In the genomic region with DNA sequence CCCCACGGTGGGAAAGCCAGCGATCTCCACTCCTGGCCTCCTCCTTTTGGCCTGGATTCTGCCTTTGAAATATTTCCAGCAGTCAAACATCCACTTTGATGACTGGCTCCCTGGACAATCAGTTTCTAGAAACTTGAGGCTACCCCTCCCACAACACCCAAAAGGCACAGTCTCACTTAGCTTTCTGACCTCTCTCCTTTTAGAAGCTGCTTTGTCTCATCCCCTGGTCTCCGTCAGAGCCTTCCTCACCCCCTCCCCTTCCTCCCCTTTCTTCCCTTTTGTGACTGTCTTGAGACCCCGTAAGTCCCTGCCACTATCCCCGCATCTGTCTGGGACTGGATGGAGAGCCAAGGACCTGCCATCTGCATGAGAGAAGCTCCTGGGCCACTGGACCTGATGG, we compare ENCODE assay signal across 1 cellular context.
TF ChIP-seq lines count a peak whose summit lies in the region.

No MANE protein-coding gene starts in this region.

TF ChIP-seq in H1, 55 proteins besides CTCF, POLR2A, EP300 and RAD21 (continued from another document):
- TF ChIP-seq, protein P1, sequence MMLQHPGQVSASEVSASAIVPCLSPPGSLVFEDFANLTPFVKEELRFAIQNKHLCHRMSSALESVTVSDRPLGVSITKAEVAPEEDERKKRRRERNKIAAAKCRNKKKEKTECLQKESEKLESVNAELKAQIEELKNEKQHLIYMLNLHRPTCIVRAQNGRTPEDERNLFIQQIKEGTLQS (IDR thresholded peaks at IDR 0.05; ENCODE audit: insufficient read depth, low read depth, low read length), result no peak
- TF ChIP-seq BCL11A (IDR thresholded peaks at IDR 0.05; ENCODE audit: low read depth in 2 of 2, low read length in 2 of 2) (no peak), RXRA (IDR thresholded peaks at IDR 0.05; ENCODE audit: insufficient read depth, low read depth, low read length) (no peak)
